Comparison of ENCODE assay signal across 1 cellular context in the genomic region with DNA sequence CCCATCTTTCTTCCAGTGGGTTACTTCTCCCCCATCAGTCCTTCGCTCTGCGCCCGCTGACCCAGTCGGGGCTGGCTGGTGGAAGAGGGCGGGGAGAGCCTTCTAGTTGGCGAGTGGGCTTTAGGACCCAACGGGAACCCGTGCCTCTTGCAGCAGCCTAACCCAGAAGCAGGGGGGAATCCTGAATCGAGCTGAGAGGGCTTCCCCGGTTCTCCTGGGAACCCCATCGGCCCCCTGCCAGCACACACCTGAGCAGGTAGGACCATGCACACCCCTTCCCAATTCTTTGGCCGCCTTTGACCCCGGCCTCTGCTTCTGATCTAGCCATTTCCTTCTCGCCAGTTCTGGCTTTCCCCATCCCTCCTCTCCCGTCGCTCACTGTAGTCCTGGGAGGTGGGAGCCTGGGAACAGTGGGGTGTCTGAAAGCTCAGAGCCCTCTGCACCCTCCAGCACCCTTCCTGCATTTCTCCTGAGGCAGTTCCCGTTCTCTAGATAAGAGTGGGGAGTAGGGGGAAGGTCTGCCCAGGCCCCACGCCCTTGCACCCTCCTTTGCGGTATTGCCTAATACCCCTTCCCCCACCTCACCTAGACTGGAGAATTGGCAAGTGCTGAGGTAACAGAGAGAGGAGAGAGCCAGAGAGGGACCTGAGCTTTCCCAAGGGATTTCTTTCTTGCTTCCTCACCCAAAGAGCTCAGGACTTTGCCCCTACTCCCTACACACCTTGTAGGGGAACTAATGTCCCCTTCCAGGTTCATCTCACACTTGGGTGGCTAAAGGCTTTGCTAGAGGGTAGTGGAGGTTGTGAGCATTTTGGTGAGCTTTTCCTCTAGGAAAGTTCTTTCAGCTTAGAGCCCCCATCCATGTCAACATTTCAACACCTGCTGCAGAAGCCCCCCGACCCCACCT.
TF ChIP-seq lines count a peak whose summit lies in the region.

Gene RARA (plus strand): TSS at position 150 of the 907 bp plus-strand sequence. CDS start 22,039 bp downstream, outside the sequence.

TF ChIP-seq in HepG2, 621 proteins besides CTCF, POLR2A, EP300 and RAD21 (continued from another document and continues in another):
- TF ChIP-seq ZBTB49 (CRISPR knock-in tag; IDR thresholded peaks at IDR 0.05; ENCODE audit: borderline replicate concordance), result no peak
- TF ChIP-seq, protein P1, sequence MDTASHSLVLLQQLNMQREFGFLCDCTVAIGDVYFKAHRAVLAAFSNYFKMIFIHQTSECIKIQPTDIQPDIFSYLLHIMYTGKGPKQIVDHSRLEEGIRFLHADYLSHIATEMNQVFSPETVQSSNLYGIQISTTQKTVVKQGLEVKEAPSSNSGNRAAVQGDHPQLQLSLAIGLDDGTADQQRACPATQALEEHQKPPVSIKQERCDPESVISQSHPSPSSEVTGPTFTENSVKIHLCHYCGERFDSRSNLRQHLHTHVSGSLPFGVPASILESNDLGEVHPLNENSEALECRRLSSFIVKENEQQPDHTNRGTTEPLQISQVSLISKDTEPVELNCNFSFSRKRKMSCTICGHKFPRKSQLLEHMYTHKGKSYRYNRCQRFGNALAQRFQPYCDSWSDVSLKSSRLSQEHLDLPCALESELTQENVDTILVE (CRISPR knock-in tag; IDR thresholded peaks at IDR 0.05), result no peak
- TF ChIP-seq, protein P2, sequence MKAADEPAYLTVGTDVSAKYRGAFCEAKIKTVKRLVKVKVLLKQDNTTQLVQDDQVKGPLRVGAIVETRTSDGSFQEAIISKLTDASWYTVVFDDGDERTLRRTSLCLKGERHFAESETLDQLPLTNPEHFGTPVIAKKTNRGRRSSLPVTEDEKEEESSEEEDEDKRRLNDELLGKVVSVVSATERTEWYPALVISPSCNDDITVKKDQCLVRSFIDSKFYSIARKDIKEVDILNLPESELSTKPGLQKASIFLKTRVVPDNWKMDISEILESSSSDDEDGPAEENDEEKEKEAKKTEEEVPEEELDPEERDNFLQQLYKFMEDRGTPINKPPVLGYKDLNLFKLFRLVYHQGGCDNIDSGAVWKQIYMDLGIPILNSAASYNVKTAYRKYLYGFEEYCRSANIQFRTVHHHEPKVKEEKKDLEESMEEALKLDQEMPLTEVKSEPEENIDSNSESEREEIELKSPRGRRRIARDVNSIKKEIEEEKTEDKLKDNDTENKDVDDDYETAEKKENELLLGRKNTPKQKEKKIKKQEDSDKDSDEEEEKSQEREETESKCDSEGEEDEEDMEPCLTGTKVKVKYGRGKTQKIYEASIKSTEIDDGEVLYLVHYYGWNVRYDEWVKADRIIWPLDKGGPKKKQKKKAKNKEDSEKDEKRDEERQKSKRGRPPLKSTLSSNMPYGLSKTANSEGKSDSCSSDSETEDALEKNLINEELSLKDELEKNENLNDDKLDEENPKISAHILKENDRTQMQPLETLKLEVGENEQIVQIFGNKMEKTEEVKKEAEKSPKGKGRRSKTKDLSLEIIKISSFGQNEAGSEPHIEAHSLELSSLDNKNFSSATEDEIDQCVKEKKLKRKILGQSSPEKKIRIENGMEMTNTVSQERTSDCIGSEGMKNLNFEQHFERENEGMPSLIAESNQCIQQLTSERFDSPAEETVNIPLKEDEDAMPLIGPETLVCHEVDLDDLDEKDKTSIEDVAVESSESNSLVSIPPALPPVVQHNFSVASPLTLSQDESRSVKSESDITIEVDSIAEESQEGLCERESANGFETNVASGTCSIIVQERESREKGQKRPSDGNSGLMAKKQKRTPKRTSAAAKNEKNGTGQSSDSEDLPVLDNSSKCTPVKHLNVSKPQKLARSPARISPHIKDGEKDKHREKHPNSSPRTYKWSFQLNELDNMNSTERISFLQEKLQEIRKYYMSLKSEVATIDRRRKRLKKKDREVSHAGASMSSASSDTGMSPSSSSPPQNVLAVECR (CRISPR knock-in tag; IDR thresholded peaks at IDR 0.05; ENCODE audit: borderline replicate concordance), result peak; percentile 68
- no peak for TF ChIP-seq TSC22D2 (CRISPR knock-in tag; IDR thresholded peaks at IDR 0.05; ENCODE audit: borderline replicate concordance)
- peak; percentile 69; the same call in 1 of the 2 replicates for TF ChIP-seq PRDM10 (CRISPR knock-in tag; IDR thresholded peaks at IDR 0.05; ENCODE audit: low read depth)
- no peak for TF ChIP-seq ZFP37 (CRISPR knock-in tag; IDR thresholded peaks at IDR 0.05; ENCODE audit: borderline replicate concordance)
- TF ChIP-seq ARNT2 (CRISPR knock-in tag; IDR thresholded peaks at IDR 0.05; ENCODE audit: low read depth), result 0 out of 2 replicates have a peak, but pooled peaks have one; percentile 43
- TF ChIP-seq ZNF430 (CRISPR knock-in tag; IDR thresholded peaks at IDR 0.05), result 0 out of 2 replicates have a peak, but pooled peaks have one; percentile 74
- TF ChIP-seq, protein P3, sequence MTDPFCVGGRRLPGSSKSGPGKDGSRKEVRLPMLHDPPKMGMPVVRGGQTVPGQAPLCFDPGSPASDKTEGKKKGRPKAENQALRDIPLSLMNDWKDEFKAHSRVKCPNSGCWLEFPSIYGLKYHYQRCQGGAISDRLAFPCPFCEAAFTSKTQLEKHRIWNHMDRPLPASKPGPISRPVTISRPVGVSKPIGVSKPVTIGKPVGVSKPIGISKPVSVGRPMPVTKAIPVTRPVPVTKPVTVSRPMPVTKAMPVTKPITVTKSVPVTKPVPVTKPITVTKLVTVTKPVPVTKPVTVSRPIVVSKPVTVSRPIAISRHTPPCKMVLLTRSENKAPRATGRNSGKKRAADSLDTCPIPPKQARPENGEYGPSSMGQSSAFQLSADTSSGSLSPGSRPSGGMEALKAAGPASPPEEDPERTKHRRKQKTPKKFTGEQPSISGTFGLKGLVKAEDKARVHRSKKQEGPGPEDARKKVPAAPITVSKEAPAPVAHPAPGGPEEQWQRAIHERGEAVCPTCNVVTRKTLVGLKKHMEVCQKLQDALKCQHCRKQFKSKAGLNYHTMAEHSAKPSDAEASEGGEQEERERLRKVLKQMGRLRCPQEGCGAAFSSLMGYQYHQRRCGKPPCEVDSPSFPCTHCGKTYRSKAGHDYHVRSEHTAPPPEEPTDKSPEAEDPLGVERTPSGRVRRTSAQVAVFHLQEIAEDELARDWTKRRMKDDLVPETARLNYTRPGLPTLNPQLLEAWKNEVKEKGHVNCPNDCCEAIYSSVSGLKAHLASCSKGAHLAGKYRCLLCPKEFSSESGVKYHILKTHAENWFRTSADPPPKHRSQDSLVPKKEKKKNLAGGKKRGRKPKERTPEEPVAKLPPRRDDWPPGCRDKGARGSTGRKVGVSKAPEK (CRISPR knock-in tag; IDR thresholded peaks at IDR 0.05; ENCODE audit: borderline replicate concordance), result 0 out of 2 replicates have a peak, but pooled peaks have one; percentile 18
- peak; percentile 73; the same call in 1 of the 2 replicates for TF ChIP-seq TGIF2 (CRISPR knock-in tag; IDR thresholded peaks at IDR 0.05)
- TF ChIP-seq, protein P4, sequence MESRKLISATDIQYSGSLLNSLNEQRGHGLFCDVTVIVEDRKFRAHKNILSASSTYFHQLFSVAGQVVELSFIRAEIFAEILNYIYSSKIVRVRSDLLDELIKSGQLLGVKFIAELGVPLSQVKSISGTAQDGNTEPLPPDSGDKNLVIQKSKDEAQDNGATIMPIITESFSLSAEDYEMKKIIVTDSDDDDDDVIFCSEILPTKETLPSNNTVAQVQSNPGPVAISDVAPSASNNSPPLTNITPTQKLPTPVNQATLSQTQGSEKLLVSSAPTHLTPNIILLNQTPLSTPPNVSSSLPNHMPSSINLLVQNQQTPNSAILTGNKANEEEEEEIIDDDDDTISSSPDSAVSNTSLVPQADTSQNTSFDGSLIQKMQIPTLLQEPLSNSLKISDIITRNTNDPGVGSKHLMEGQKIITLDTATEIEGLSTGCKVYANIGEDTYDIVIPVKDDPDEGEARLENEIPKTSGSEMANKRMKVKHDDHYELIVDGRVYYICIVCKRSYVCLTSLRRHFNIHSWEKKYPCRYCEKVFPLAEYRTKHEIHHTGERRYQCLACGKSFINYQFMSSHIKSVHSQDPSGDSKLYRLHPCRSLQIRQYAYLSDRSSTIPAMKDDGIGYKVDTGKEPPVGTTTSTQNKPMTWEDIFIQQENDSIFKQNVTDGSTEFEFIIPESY (CRISPR knock-in tag; IDR thresholded peaks at IDR 0.05), result peak; percentile 43; the same call in 1 of the 2 replicates
- TF ChIP-seq MAF1 (CRISPR knock-in tag; IDR thresholded peaks at IDR 0.05; ENCODE audit: borderline replicate concordance), result 0 out of 2 replicates have a peak, but pooled peaks have one; percentile 41
- no peak for TF ChIP-seq TCF7L2 (IDR thresholded peaks at IDR 0.05; ENCODE audit: low read depth, low read length)
- TF ChIP-seq CHD2 (IDR thresholded peaks at IDR 0.05; ENCODE audit: low read depth, low read length), result peak; percentile 25; the same call in 1 of the 2 replicates
- TF ChIP-seq MNT (IDR thresholded peaks at IDR 0.05), result no peak
- TF ChIP-seq KAT7 (CRISPR knock-in tag; IDR thresholded peaks at IDR 0.05; ENCODE audit: borderline replicate concordance), result 0 out of 2 replicates have a peak, but pooled peaks have one; percentile 41
- TF ChIP-seq RNF2 (conservative IDR thresholded peaks at IDR 0.05; ENCODE audit: low read depth), result no peak
- peak; percentile 83; the same call in 1 of the 2 replicates for TF ChIP-seq HINFP (CRISPR knock-in tag; IDR thresholded peaks at IDR 0.05; ENCODE audit: low read depth)
- TF ChIP-seq ZNF33B (CRISPR knock-in tag; IDR thresholded peaks at IDR 0.05), result 0 out of 2 replicates have a peak, but pooled peaks have one; percentile 66
- TF ChIP-seq ZNF460 (CRISPR knock-in tag; IDR thresholded peaks at IDR 0.05; ENCODE audit: borderline replicate concordance), result no peak
- TF ChIP-seq NFIB (CRISPR knock-in tag; IDR thresholded peaks at IDR 0.05; ENCODE audit: borderline replicate concordance), result no peak
- no peak for TF ChIP-seq ZNF569 (CRISPR knock-in tag; IDR thresholded peaks at IDR 0.05; ENCODE audit: borderline replicate concordance)
- peak; percentile 36; the same call in 1 of the 2 replicates for TF ChIP-seq CBFB (CRISPR knock-in tag; IDR thresholded peaks at IDR 0.05)
- TF ChIP-seq ZFP90 (CRISPR knock-in tag; IDR thresholded peaks at IDR 0.05; ENCODE audit: borderline replicate concordance), result 0 out of 2 replicates have a peak, but pooled peaks have one; percentile 52
- no peak for TF ChIP-seq GABPA (IDR thresholded peaks at IDR 0.05; ENCODE audit: low read depth, low read length)
- 0 out of 2 replicates have a peak, but pooled peaks have one; percentile 29 for TF ChIP-seq GABPA (CRISPR knock-in tag; IDR thresholded peaks at IDR 0.05; ENCODE audit: low read depth)
- TF ChIP-seq FOXK1 (CRISPR knock-in tag; IDR thresholded peaks at IDR 0.05; ENCODE audit: borderline replicate concordance, low read depth), result no peak
- TF ChIP-seq ZNF878 (CRISPR knock-in tag; IDR thresholded peaks at IDR 0.05), result peak; percentile 73; the same call in 1 of the 2 replicates
- no peak for TF ChIP-seq ZMYM2 (CRISPR knock-in tag; IDR thresholded peaks at IDR 0.05)
